Comparison of ENCODE assay signal across 21 cellular contexts in the genomic region with DNA sequence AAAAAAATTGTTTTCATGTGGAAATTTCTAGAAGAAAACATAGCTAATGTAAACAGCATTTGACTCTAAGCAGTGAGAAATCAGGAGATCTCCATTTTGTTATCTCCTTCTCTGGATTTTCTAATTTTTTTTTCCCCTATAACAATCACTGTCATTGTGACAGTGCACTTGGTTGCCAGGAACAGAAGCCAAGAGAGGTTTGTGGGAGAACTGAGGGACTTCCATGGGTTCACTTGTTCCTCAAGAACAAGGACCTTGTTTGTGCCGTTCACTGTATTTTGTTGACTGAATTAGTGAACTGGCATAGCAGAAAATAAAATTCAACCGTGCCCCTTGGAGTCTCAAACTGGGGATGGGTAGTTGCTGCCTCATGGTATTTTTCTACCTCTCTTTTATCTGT. TPM values are rescaled to one million over a fixed set of nuclear protein-coding genes. Genes with fewer than 3 reads are reported as not detected.
DNase-seq lines count a peak whose midpoint lies in the region; ATAC-seq and TF ChIP-seq lines count a peak whose summit lies in the region.
"Had no signal": no experiment of that assay in that cellular context is flagged by ENCODE, and none has a peak within 500 bp of the region (broad histone marks: within the 10 kb centered on the region; RNA-seq: fewer than 3 reads in every experiment).

No MANE protein-coding gene starts in this region.

- no TSS peak for BruUV-seq in PC-3 (replicated peaks; lab: Mats Ljungman, UMichigan)

- no peaks in the 10 kb centered on the region for H3K9me2 ChIP-seq in PC-3 (replicated peaks; ENCODE audit: low read length)

- no peak overlapping the region for H2AFZ ChIP-seq in PC-3 (ENCODE audit: low read length)

- TF ChIP-seq CTCF in testis (IDR thresholded peaks at IDR 0.05) = no peak
- no peak for TF ChIP-seq CTCF in PC-3 (conservative IDR thresholded peaks at IDR 0.05; ENCODE audit: low read depth, low read length)

- H3K4me3 ChIP-seq in testis (no peak overlapping the region), PC-3 (ENCODE audit: low read length) (no peak overlapping the region)

- H3K4me1 ChIP-seq in testis (no peaks in the 10 kb centered on the region), PC-3 (ENCODE audit: insufficient read depth, low read length) (no peaks in the 10 kb centered on the region)
- H3K4me1 ChIP-seq: Caco-2 had no signal

- H3K9me3 ChIP-seq in testis (no peaks in the 10 kb centered on the region), PC-3 (ENCODE audit: low read length) (no peaks in the 10 kb centered on the region)
- H3K9me3 ChIP-seq: Caco-2 had no signal

- no peaks in the 10 kb centered on the region for H3K79me2 ChIP-seq in PC-3 (ENCODE audit: low read length)

- ATAC-seq in PC-3 = no peak
- ATAC-seq: SK-N-SH treated with all-trans-retinoic acid at 6 μM for 48 hours had no signal

- POLR2A ChIA-PET in PC-3 (lab: Charles Lee; ENCODE audit: unreplicated experiment) = interaction anchor here (0.6 kb wide), 1 partner anchor 18 kb away, joined by 4 read pairs; a partner anchor contains a TSS

- no peak for TF ChIP-seq POLR2A in testis (IDR thresholded peaks at IDR 0.05)

- no peak overlapping the region for H3K9ac ChIP-seq in PC-3 (ENCODE audit: low read length)

- DNase-seq in head of caudate nucleus (peak in 30 of 42 donors; percentile 23 to 90 (median 69)), occipital lobe (lab: John Stamatoyannopoulos, UW) (peak; percentile 30), testis (peak; percentile 48), PC-3 (no peak), A172 (ENCODE audit: low spot score) (no peak), NCI-H187 (lab: John Stamatoyannopoulos, UW) (no peak), T-helper 1 cell (no peak)
- DNase-seq: ACHN; Caco-2; CD4-positive, CD25-positive, alpha-beta regulatory T cell; H9; MM.1S; NCI-H1105; NCI-H2081 treated with DMSO at 0.1 percent for 48 hours; NCI-H446 treated with DMSO at 0.1 percent for 48 hours; OCI-M1; RPMI8226; SHP77 treated with DMSO at 0.1 percent for 48 hours had no signal

- CTCF ChIA-PET in PC-3 (lab: Charles Lee) = no interaction called here

- H3K36me3 ChIP-seq in testis (ENCODE audit: low read depth, missing control alignments) (no peaks in the 10 kb centered on the region), PC-3 (ENCODE audit: low read depth, low read length) (no peaks in the 10 kb centered on the region)

- H4K20me1 ChIP-seq in PC-3 (ENCODE audit: low read length) = no peaks in the 10 kb centered on the region

- no peaks in the 10 kb centered on the region for H3F3A ChIP-seq in PC-3 (ENCODE audit: low read length, unreplicated experiment)

- H3K27ac ChIP-seq in angular gyrus (ENCODE audit: low read depth, low read length) = peak overlapping the region; percentile 99
- no peak overlapping the region for H3K27ac ChIP-seq in testis
- H3K27ac ChIP-seq in PC-3 (ENCODE audit: low read length) = no peak overlapping the region

- no peak overlapping the region for H3K4me2 ChIP-seq in PC-3 (ENCODE audit: low read length)

- H3K27me3 ChIP-seq in testis (no peaks in the 10 kb centered on the region), PC-3 (ENCODE audit: low read length) (peaks cover 18% of the 10 kb centered on the region; the same call in 1 of the 2 replicates)

- intact Hi-C loops in head of caudate nucleus (cut with DNase I) (no loop called here), testis (cut with DNase I; ENCODE audit: low total_unique reads) (no loop called here), PC-3 (cut with micrococcal nuclease) (no loop called here)

- 51 to 81% methylated on average over 2 of the region's 2 CpGs for WGBS in testis, 2 donors

RNA-seq across cellular contexts. Expression of a gene that starts 17.1 kb away (rescaled TPM):
- total RNA-seq in occipital lobe = 4.2 TPM
- 1 to 10 TPM in 1 of 2 donors, under 1 TPM in 1; 0.43 to 1.0 TPM for total RNA-seq in testis
- polyA plus RNA-seq in testis (ENCODE audit: insufficient read depth, low read depth, low replicate concordance) = 0.45 TPM
- not detected in 2 replicates for total RNA-seq in PC-3 (2014; rRNA removed)
- total RNA-seq in A172 (2014; rRNA removed; shearing (Covaris generic)) = not detected in 2 replicates
- total RNA-seq: Caco-2; CD4-positive, CD25-positive, alpha-beta regulatory T cell had no signal
- polyA plus RNA-seq: CD4-positive, CD25-positive, alpha-beta regulatory T cell had no signal

RNA-seq across cellular contexts. Expression of a gene that starts 18.5 kb away (rescaled TPM):
- total RNA-seq in occipital lobe (35.9 TPM), testis (100 to 1,000 TPM; 150 to 188 TPM), PC-3 (2014; rRNA removed) (2,068 and 2,245 TPM in 2 replicates)
- 272 TPM for polyA plus RNA-seq in testis (ENCODE audit: insufficient read depth, low read depth, low replicate concordance)
- total RNA-seq in A172 (2014; rRNA removed; shearing (Covaris generic)) = 272 and 464 TPM in 2 replicates

RNA-seq across cellular contexts. Expression of a gene that starts 35.4 kb away (rescaled TPM):
- total RNA-seq in occipital lobe (13.7 TPM), testis (10 to 100 TPM; 79.1 to 98.5 TPM), PC-3 (2014; rRNA removed) (251 and 270 TPM in 2 replicates)
- polyA plus RNA-seq in testis (ENCODE audit: insufficient read depth, low read depth, low replicate concordance) = 107 TPM
- total RNA-seq in A172 (2014; rRNA removed; shearing (Covaris generic)) = 114 and 139 TPM in 2 replicates

RNA-seq across cellular contexts. Expression of a gene that starts 38.5 kb away (rescaled TPM):
- total RNA-seq in occipital lobe = not detected
- not detected for total RNA-seq in testis
- not detected for polyA plus RNA-seq in testis (ENCODE audit: insufficient read depth, low read depth, low replicate concordance)
- total RNA-seq in PC-3 (2014; rRNA removed) = not detected in 2 replicates
- total RNA-seq in A172 (2014; rRNA removed; shearing (Covaris generic)) = 0.07 TPM in 1 of 2 replicates, not detected in the other
- total RNA-seq: Caco-2; CD4-positive, CD25-positive, alpha-beta regulatory T cell; LHCN-M2 had no signal
- polyA plus RNA-seq: CD4-positive, CD25-positive, alpha-beta regulatory T cell had no signal

RNA-seq across cellular contexts. Expression of a gene that starts 40.3 kb away (rescaled TPM):
- total RNA-seq in occipital lobe (112 TPM), testis (100 to 1,000 TPM; 284 to 624 TPM), PC-3 (2014; rRNA removed) (550 and 836 TPM in 2 replicates)
- 1,024 TPM for polyA plus RNA-seq in testis (ENCODE audit: insufficient read depth, low read depth, low replicate concordance)
- total RNA-seq in A172 (2014; rRNA removed; shearing (Covaris generic)) = 453 and 647 TPM in 2 replicates

Comparison
In these comparisons a context has a peak if more than half of its experiments do, and no peak if none do; other contexts are left out.
1. DNase-seq: peak in head of caudate nucleus (30 of 42), occipital lobe (single experiment) and testis (single experiment); none in PC-3 (single experiment), A172 (single experiment), NCI-H187 (0 of 2) and T-helper 1 cell (0 of 5).